ENCODE assay signal across 8 cellular contexts in genomic region chr4:94304365-94304971, GRCh38. TPM values are rescaled to one million over a fixed set of nuclear protein-coding genes. Genes with fewer than 3 reads are reported as not detected.
DNase-seq lines count a peak whose midpoint lies in the region; ATAC-seq and TF ChIP-seq lines count a peak whose summit lies in the region.

No MANE protein-coding gene starts in this region.

- H3K4me3 Mint-ChIP-seq in activated CD8-positive, alpha-beta T cell treated with anti-CD3 and anti-CD28 coated beads, Interleukin-2, amount 10 ng/mL, durations not matched to agents 7 days and 5 days, result no peak overlapping the region

- no peaks in the 10 kb centered on the region for H3K4me1 ChIP-seq in vagina

- 0 out of 2 replicates have a peak, but pooled peaks have one; percentile 25 for TF ChIP-seq CTCF in GM12875 (IDR thresholded peaks at IDR 0.05; ENCODE audit: borderline replicate concordance, insufficient read depth, low read depth, low read length)
- TF ChIP-seq CTCF in vagina (IDR thresholded peaks at IDR 0.05), result peak in 2 of 3 experiments; percentile 18 to 29

- H3K27me3 ChIP-seq in vagina, result no peaks in the 10 kb centered on the region

- H3K4me3 ChIP-seq in GM12875 (ENCODE audit: low read depth, low read length) (no peak overlapping the region), vagina (no peak overlapping the region)

- intact Hi-C loops in vagina (cut with DNase I), result no loop called here

- H3K36me3 Mint-ChIP-seq in activated CD8-positive, alpha-beta T cell treated with anti-CD3 and anti-CD28 coated beads, Interleukin-2, amount 10 ng/mL, durations not matched to agents 7 days and 5 days (ENCODE audit: low read depth), result no peaks in the 10 kb centered on the region

- H3K27me3 Mint-ChIP-seq in activated CD8-positive, alpha-beta T cell treated with anti-CD3 and anti-CD28 coated beads, Interleukin-2, amount 10 ng/mL, durations not matched to agents 7 days and 5 days (ENCODE audit: low read depth), result no peaks in the 10 kb centered on the region

- no peaks in the 10 kb centered on the region for H3K4me1 Mint-ChIP-seq in activated CD8-positive, alpha-beta T cell treated with anti-CD3 and anti-CD28 coated beads, Interleukin-2, amount 10 ng/mL, durations not matched to agents 7 days and 5 days (ENCODE audit: low read depth)

- no peak for TF ChIP-seq POLR2A in vagina (IDR thresholded peaks at IDR 0.05)

- peak; percentile 43 for DNase-seq in Ammon's horn (ENCODE audit: low spot score)
- DNase-seq in HT-29 (ENCODE audit: low spot score), result peak; percentile 73
- DNase-seq in activated CD8-positive, alpha-beta T cell treated with anti-CD3 and anti-CD28 coated beads, Interleukin-2, amount 10 ng/mL, durations not matched to agents 7 days and 5 days, result peak; percentile 24
- peak; percentile 16 for DNase-seq in iPS-NIHi7 (ENCODE audit: extremely low spot score)
- DNase-seq in vagina (ENCODE audit: extremely low spot score in 2 of 2), result no peak

- no peaks in the 10 kb centered on the region for H3K9me3 Mint-ChIP-seq in activated CD8-positive, alpha-beta T cell treated with anti-CD3 and anti-CD28 coated beads, Interleukin-2, amount 10 ng/mL, durations not matched to agents 7 days and 5 days (ENCODE audit: insufficient read depth)

- POLR2A ChIA-PET in activated CD8-positive, alpha-beta T cell treated with anti-CD3 and anti-CD28 coated beads, Interleukin-2, amount 10 ng/mL, durations not matched to agents 7 days and 5 days (lab: Charles Lee), result no interaction called here

- H3K27ac ChIP-seq in vagina, result no peak overlapping the region

- no peaks in the 10 kb centered on the region for H3K9me3 ChIP-seq in vagina

- H3K36me3 ChIP-seq in vagina, result no peaks in the 10 kb centered on the region

- ATAC-seq in activated CD8-positive, alpha-beta T cell treated with anti-CD3 and anti-CD28 coated beads, Interleukin-2, amount 10 ng/mL, durations not matched to agents 7 days and 5 days, result no peak
- ATAC-seq in HG02763 (IDR thresholded peaks at IDR 0.05; ENCODE audit: unreplicated experiment) (no peak), HG03342 (IDR thresholded peaks at IDR 0.05; ENCODE audit: unreplicated experiment) (no peak)

- CTCF ChIA-PET in activated CD8-positive, alpha-beta T cell treated with anti-CD3 and anti-CD28 coated beads, Interleukin-2, amount 10 ng/mL, durations not matched to agents 7 days and 5 days (lab: Charles Lee), result no interaction called here

- no peak overlapping the region for H3K27ac Mint-ChIP-seq in activated CD8-positive, alpha-beta T cell treated with anti-CD3 and anti-CD28 coated beads, Interleukin-2, amount 10 ng/mL, durations not matched to agents 7 days and 5 days

RNA-seq across cellular contexts. Expression of gene HPGDS, which starts 38.2 kb away (rescaled TPM):
- total RNA-seq in HT-29 (2014; rRNA removed; shearing (Covaris generic)), result not detected in 2 replicates
- not detected for total RNA-seq in activated CD8-positive, alpha-beta T cell treated with anti-CD3 and anti-CD28 coated beads, Interleukin-2, amount 10 ng/mL, durations not matched to agents 7 days and 5 days
- total RNA-seq in vagina, result 0.98 TPM

Comparison
In these comparisons a context has a peak if more than half of its experiments do, and no peak if none do; other contexts are left out.
1. DNase-seq: peak in Ammon's horn (single experiment), HT-29 (single experiment), activated CD8-positive, alpha-beta T cell treated with anti-CD3 and anti-CD28 coated beads, Interleukin-2, amount 10 ng/mL, durations not matched to agents 7 days and 5 days (single experiment) and iPS-NIHi7 (single experiment); none in vagina (0 of 2).